ENCODE assay signal across 10 cellular contexts in the genomic region with DNA sequence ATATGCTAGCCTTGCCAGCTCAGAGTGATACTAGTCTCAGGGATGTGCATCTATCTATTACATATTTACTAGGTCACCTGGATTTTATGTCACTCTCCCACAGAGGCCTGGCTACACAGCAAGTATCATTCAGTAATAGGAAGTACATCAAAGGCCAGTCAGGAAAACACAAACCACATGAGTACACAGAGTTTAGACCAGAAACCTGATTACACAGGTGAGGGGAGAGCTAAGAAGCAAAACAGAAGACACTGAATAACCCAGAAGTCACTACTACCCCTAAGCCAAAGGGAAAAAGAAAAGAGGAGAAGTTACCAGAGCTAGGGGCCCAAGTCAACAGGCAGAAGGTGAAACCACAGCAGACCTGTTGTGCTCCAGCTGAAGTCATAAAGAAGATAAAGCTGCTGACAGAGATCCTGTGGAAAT. TPM values are rescaled to one million over a fixed set of nuclear protein-coding genes. Genes with fewer than 3 reads are reported as not detected.
DNase-seq lines count a peak whose midpoint lies in the region; ATAC-seq and TF ChIP-seq lines count a peak whose summit lies in the region.
"Had no signal": no experiment of that assay in that cellular context is flagged by ENCODE, and none has a peak within 500 bp of the region (broad histone marks: within the 10 kb centered on the region; RNA-seq: fewer than 3 reads in every experiment).

No MANE protein-coding gene starts in this region.

- no peaks in the 10 kb centered on the region for H3F3A ChIP-seq in neural progenitor cell (ENCODE audit: low read depth)

- H3K4me1 ChIP-seq in CD4-positive, CD25-positive, alpha-beta regulatory T cell (ENCODE audit: control insufficient read depth, insufficient read depth, low read length, poor library complexity, severe bottlenecking), result peaks cover 67% of the 10 kb centered on the region
- H3K4me1 ChIP-seq in adipocyte (ENCODE audit: control insufficient read depth, insufficient read depth, low read length) (peaks cover 12% of the 10 kb centered on the region), neural progenitor cell (no peaks in the 10 kb centered on the region), HAP-1 (no peaks in the 10 kb centered on the region)

- H3K36me3 Mint-ChIP-seq in CD4-positive, CD25-positive, alpha-beta regulatory T cell, result peaks cover 39% of the 10 kb centered on the region
- no peaks in the 10 kb centered on the region for H3K36me3 Mint-ChIP-seq in neural progenitor cell

- DNase-seq in CD4-positive, CD25-positive, alpha-beta regulatory T cell, result no peak
- DNase-seq in adipocyte (ENCODE audit: low read depth) (no peak), GDM1 (lab: John Stamatoyannopoulos, UW) (no peak), foreskin fibroblast (no peak), neural progenitor cell (ENCODE audit: low spot score) (no peak), HAP-1 (ENCODE audit: low spot score in 2 of 2) (no peak)
- DNase-seq: RPMI8226 had no signal

- peak overlapping the region; percentile 48 for H3K4me3 ChIP-seq in CD4-positive, CD25-positive, alpha-beta regulatory T cell (ENCODE audit: low read depth, low read length)
- H3K4me3 ChIP-seq in adipocyte (ENCODE audit: low read length) (no peak overlapping the region), foreskin fibroblast (ENCODE audit: low read depth in 1 of 2, low read length in 2 of 2) (no peak overlapping the region), neural progenitor cell (no peak overlapping the region), HAP-1 (no peak overlapping the region)

- TF ChIP-seq CTCF in foreskin fibroblast (IDR thresholded peaks at IDR 0.05; ENCODE audit: low read depth, low read length) (no peak), neural progenitor cell (IDR thresholded peaks at IDR 0.05) (no peak)

- peaks cover 56% of the 10 kb centered on the region for H3K36me3 ChIP-seq in CD4-positive, CD25-positive, alpha-beta regulatory T cell (ENCODE audit: control insufficient read depth, insufficient read depth, low read length)
- peaks cover 11% of the 10 kb centered on the region for H3K36me3 ChIP-seq in adipocyte (ENCODE audit: control insufficient read depth, insufficient read depth, low read length, severe bottlenecking)
- no peaks in the 10 kb centered on the region for H3K36me3 ChIP-seq in neural progenitor cell
- H3K36me3 ChIP-seq in HAP-1 (replicated peaks), result no peaks in the 10 kb centered on the region

- no peaks in the 10 kb centered on the region for H3K9me3 Mint-ChIP-seq in CD4-positive, CD25-positive, alpha-beta regulatory T cell
- H3K9me3 Mint-ChIP-seq in neural progenitor cell, result no peaks in the 10 kb centered on the region

- H3K4me1 Mint-ChIP-seq in CD4-positive, CD25-positive, alpha-beta regulatory T cell, result peaks cover 48 to 68% (median 60%) of the 10 kb centered on the region in 4 donors
- peaks cover 11% of the 10 kb centered on the region for H3K4me1 Mint-ChIP-seq in neural progenitor cell

- no peak for ATAC-seq in CD4-positive, CD25-positive, alpha-beta regulatory T cell (ENCODE audit: low read depth in 2 of 2)
- ATAC-seq in GM19395 (IDR thresholded peaks at IDR 0.05; ENCODE audit: unreplicated experiment), result peak; percentile 95
- ATAC-seq in HG03097 (IDR thresholded peaks at IDR 0.05; ENCODE audit: low FRiP score, unreplicated experiment), result peak; percentile 88

- H3K9ac ChIP-seq in adipocyte (ENCODE audit: low read length) (peak overlapping the region; percentile 19), neural progenitor cell (no peak overlapping the region)

- no peaks in the 10 kb centered on the region for H3K9me3 ChIP-seq in CD4-positive, CD25-positive, alpha-beta regulatory T cell (ENCODE audit: control insufficient read depth in 2 of 2, low read length in 2 of 2)
- H3K9me3 ChIP-seq in adipocyte (ENCODE audit: control insufficient read depth, low read length), result no peaks in the 10 kb centered on the region
- no peaks in the 10 kb centered on the region for H3K9me3 ChIP-seq in neural progenitor cell (ENCODE audit: low read depth)
- no peaks in the 10 kb centered on the region for H3K9me3 ChIP-seq in HAP-1

- in situ Hi-C loops in HAP-1 (cut with MboI; ENCODE audit: low sequenced_read_pairs), result no loop called here

- H3K27me3 ChIP-seq in CD4-positive, CD25-positive, alpha-beta regulatory T cell (ENCODE audit: control insufficient read depth, insufficient read depth, low read length), result no peaks in the 10 kb centered on the region
- H3K27me3 ChIP-seq in adipocyte (replicated peaks; ENCODE audit: control insufficient read depth, insufficient read depth, low read length) (no peaks in the 10 kb centered on the region), neural progenitor cell (no peaks in the 10 kb centered on the region), HAP-1 (ENCODE audit: low read depth) (no peaks in the 10 kb centered on the region)

- H3K27ac ChIP-seq in CD4-positive, CD25-positive, alpha-beta regulatory T cell (ENCODE audit: insufficient read depth, low read length, poor library complexity, severe bottlenecking), result peak overlapping the region; percentile 41
- no peak overlapping the region for H3K27ac ChIP-seq in neural progenitor cell

- no peaks in the 10 kb centered on the region for H3K79me2 ChIP-seq in neural progenitor cell (ENCODE audit: low read depth)

- H3K4me3 Mint-ChIP-seq in CD4-positive, CD25-positive, alpha-beta regulatory T cell, result peak overlapping the region; percentile 22 to 83 (median 58)
- no peak overlapping the region for H3K4me3 Mint-ChIP-seq in neural progenitor cell

- H4K20me1 ChIP-seq in neural progenitor cell (ENCODE audit: low read depth), result no peaks in the 10 kb centered on the region

- no peak overlapping the region for H3K4me2 ChIP-seq in neural progenitor cell

- no peaks in the 10 kb centered on the region for H3K27me3 Mint-ChIP-seq in CD4-positive, CD25-positive, alpha-beta regulatory T cell
- no peaks in the 10 kb centered on the region for H3K27me3 Mint-ChIP-seq in neural progenitor cell (ENCODE audit: insufficient read depth, low read depth)

- no peak overlapping the region for H2AFZ ChIP-seq in neural progenitor cell (replicated peaks)

- peak overlapping the region; percentile 63 to 95 (median 85) for H3K27ac Mint-ChIP-seq in CD4-positive, CD25-positive, alpha-beta regulatory T cell
- H3K27ac Mint-ChIP-seq in neural progenitor cell, result no peak overlapping the region

RNA-seq across cellular contexts. Expression of a gene that starts 13.3 kb away (rescaled TPM):
- 101 TPM for total RNA-seq in CD4-positive, CD25-positive, alpha-beta regulatory T cell
- polyA plus RNA-seq in CD4-positive, CD25-positive, alpha-beta regulatory T cell, result 100 to 1,000 TPM; 221 to 314 (median 265) TPM
- 3.1 and 5.0 TPM in 2 replicates for total RNA-seq in neural progenitor cell (ENCODE audit: low replicate concordance)

RNA-seq across cellular contexts. Expression of a gene that starts 16.5 kb away (rescaled TPM):
- 46.5 TPM for total RNA-seq in CD4-positive, CD25-positive, alpha-beta regulatory T cell
- polyA plus RNA-seq in CD4-positive, CD25-positive, alpha-beta regulatory T cell, result 1 to 10 TPM; 5.0 to 8.6 (median 6.8) TPM
- 37.7 and 52.0 TPM in 2 replicates for total RNA-seq in neural progenitor cell (ENCODE audit: low replicate concordance)

RNA-seq across cellular contexts. Expression of a gene that starts 54.5 kb away (rescaled TPM):
- not detected for total RNA-seq in CD4-positive, CD25-positive, alpha-beta regulatory T cell
- polyA plus RNA-seq in CD4-positive, CD25-positive, alpha-beta regulatory T cell, result not detected
- not detected in 2 replicates for total RNA-seq in neural progenitor cell (ENCODE audit: low replicate concordance)
- total RNA-seq: HT1080 had no signal

Comparison
In these comparisons a context has a peak if more than half of its experiments do, and no peak if none do; other contexts are left out.
1. ATAC-seq: peak in GM19395 (single experiment) and HG03097 (single experiment); none in CD4-positive, CD25-positive, alpha-beta regulatory T cell (0 of 2).
2. RNA of a gene that starts 13.3 kb away (total RNA-seq): 101 TPM in CD4-positive, CD25-positive, alpha-beta regulatory T cell (single experiment); 3.1 to 5.0 TPM in neural progenitor cell; every median in the first group is over 10 times any median in the second.